21 cellular contexts compared by ENCODE assay signal in the genomic region with DNA sequence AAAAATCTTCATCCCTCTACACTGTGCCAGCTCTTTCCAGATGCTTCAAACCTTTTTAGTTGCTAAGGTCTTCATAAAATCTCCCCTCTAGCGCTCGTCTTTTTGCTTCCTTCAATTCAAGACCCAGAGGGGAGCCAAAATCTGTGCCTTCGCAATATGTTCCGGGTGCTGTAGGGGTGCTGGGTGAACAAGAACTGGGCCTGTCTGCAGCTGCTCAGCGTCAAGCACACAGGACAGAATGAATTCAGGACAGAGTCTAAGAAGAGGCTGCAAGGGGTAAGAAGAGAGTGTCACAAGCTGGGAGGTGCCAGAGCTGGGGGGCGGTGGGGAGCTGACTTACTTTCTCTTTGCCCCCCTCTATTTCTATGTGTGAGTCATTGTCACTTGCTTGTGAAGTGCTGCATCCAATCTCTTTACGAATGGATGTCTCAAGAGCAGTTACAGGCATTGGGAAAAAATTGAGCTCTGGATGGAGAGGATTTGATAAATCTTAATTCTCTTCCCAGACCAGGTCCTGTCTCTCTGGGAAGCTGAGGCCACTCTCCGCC.
A peak's percentile ranks its signal among the peaks of the same experiment; 100 is the strongest.
DNase-seq lines count a peak whose midpoint lies in the region; ATAC-seq, FAIRE-seq and TF ChIP-seq lines count a peak whose summit lies in the region.
"Had no signal": no experiment of that assay in that cellular context is flagged by ENCODE, and none has a peak within 500 bp of the region (broad histone marks: within the 10 kb centered on the region; RNA-seq: fewer than 3 reads in every experiment).

No MANE protein-coding gene starts in this region.

- no peak overlapping the region for H2AFZ ChIP-seq in ACC112 (ENCODE audit: low read length, unreplicated experiment)

- no peak for TF ChIP-seq CTCF in MCF 10A (IDR thresholded peaks at IDR 0.05; ENCODE audit: unreplicated experiment)
- TF ChIP-seq CTCF in nephron progenitor cell (IDR thresholded peaks at IDR 0.05) = no peak

- BruUV-seq in MCF 10A (replicated peaks; lab: Mats Ljungman, UMichigan) = no TSS peak

- no peaks in the 10 kb centered on the region for H3K36me3 ChIP-seq in ACC112 (ENCODE audit: insufficient read depth, low read length)
- H3K36me3 ChIP-seq: spleen had no signal

- H3K4me3 Mint-ChIP-seq in MCF 10A (ENCODE audit: unreplicated experiment) (peak overlapping the region; percentile 20), nephron progenitor cell (no peak overlapping the region)
- H3K4me3 Mint-ChIP-seq: activated CD4-positive, alpha-beta memory T cell treated with anti-CD3 and anti-CD28 coated beads for 36 hours; activated naive CD8-positive, alpha-beta T cell treated with anti-CD3 and anti-CD28 coated beads, Interleukin-2, amount 10 ng/mL, durations not matched to agents 7 days and 5 days; CD4-positive, CD25-positive, alpha-beta regulatory T cell; mesothelial cell of epicardium; neural crest cell; T-cell had no signal

- no peak overlapping the region for H3K4me3 ChIP-seq in ACC112 (ENCODE audit: low read depth, low read length)
- H3K4me3 ChIP-seq: spleen had no signal

- H3K9me3 Mint-ChIP-seq in MCF 10A (ENCODE audit: unreplicated experiment) (no peaks in the 10 kb centered on the region), nephron progenitor cell (no peaks in the 10 kb centered on the region)
- H3K9me3 Mint-ChIP-seq: activated CD4-positive, alpha-beta memory T cell treated with anti-CD3 and anti-CD28 coated beads for 36 hours; activated naive CD8-positive, alpha-beta T cell treated with anti-CD3 and anti-CD28 coated beads, Interleukin-2, amount 10 ng/mL, durations not matched to agents 7 days and 5 days; CD4-positive, CD25-positive, alpha-beta regulatory T cell; mesothelial cell of epicardium; neural crest cell; T-cell had no signal

- ATAC-seq in GM21515 (IDR thresholded peaks at IDR 0.05; ENCODE audit: unreplicated experiment) (no peak), GM19452 (IDR thresholded peaks at IDR 0.05; ENCODE audit: unreplicated experiment) (no peak)
- ATAC-seq: Right ventricle myocardium inferior, T-cell had no signal

- H3K79me2 ChIP-seq in ACC112 (ENCODE audit: control insufficient read depth, insufficient read depth, low read length, unreplicated experiment) = no peaks in the 10 kb centered on the region

- intact Hi-C loops in MCF 10A (cut with micrococcal nuclease) = no loop called here

- no peaks in the 10 kb centered on the region for H3K27me3 Mint-ChIP-seq in MCF 10A (ENCODE audit: insufficient read depth, unreplicated experiment)
- H3K27me3 Mint-ChIP-seq in nephron progenitor cell (ENCODE audit: low read depth, poor library complexity) = peaks cover 12% of the 10 kb centered on the region

- H3K27ac Mint-ChIP-seq in MCF 10A (ENCODE audit: low read depth, unreplicated experiment) (peak overlapping the region; percentile 66), nephron progenitor cell (peak overlapping the region; percentile 16)
- H3K27ac Mint-ChIP-seq: activated CD4-positive, alpha-beta memory T cell treated with anti-CD3 and anti-CD28 coated beads for 36 hours; activated naive CD8-positive, alpha-beta T cell treated with anti-CD3 and anti-CD28 coated beads, Interleukin-2, amount 10 ng/mL, durations not matched to agents 7 days and 5 days; CD4-positive, CD25-positive, alpha-beta regulatory T cell; T-cell had no signal

- no peak for FAIRE-seq in HTR-8/SVneo (lab: Jason Lieb, UNC)
- FAIRE-seq: frontal cortex had no signal

- POLR2A ChIA-PET in MCF 10A (lab: Yijun Ruan, JAX) = interaction anchor here (0.7 to 1.9 kb wide), 10 partner anchors 15 to 291 kb away, joined by 3 to 6 read pairs (median 4); partner anchors contain the start of genes FOXM1 and RHNO1

- CTCF ChIA-PET in MCF 10A (lab: Yijun Ruan, JAX) = interaction anchor here (0.6 to 2.7 kb wide), 7 partner anchors 15 to 134 kb away, joined by 3 to 22 read pairs (median 8); no protein-coding TSS in a partner anchor

- peak; percentile 37 for DNase-seq in HTR-8/SVneo (ENCODE audit: insufficient read length, low spot score)
- no peak for DNase-seq in MCF 10A (ENCODE audit: unreplicated experiment)
- DNase-seq in nephron progenitor cell = no peak
- DNase-seq in NCI-H345 (lab: John Stamatoyannopoulos, UW) = no peak
- DNase-seq in NCI-H446 (lab: John Stamatoyannopoulos, UW) = no peak
- DNase-seq: activated naive CD8-positive, alpha-beta T cell treated with anti-CD3 and anti-CD28 coated beads, Interleukin-2, amount 10 ng/mL, durations not matched to agents 7 days and 5 days; CD4-positive, CD25-positive, alpha-beta regulatory T cell; DMS79; KG1; MV-4-11; NCI-H1930; T-cell had no signal

- H3K27ac ChIP-seq in ACC112 (ENCODE audit: low read depth, low read length) = peak overlapping the region; percentile 45
- H3K27ac ChIP-seq: spleen had no signal

- H3K27me3 ChIP-seq in ACC112 (ENCODE audit: insufficient read depth, low read length) = no peaks in the 10 kb centered on the region
- H3K27me3 ChIP-seq: spleen had no signal

- H3K4me1 Mint-ChIP-seq in MCF 10A (ENCODE audit: insufficient read depth, unreplicated experiment) (peaks cover 44% of the 10 kb centered on the region), nephron progenitor cell (peaks cover 90% of the 10 kb centered on the region)

- peaks cover 38% of the 10 kb centered on the region for H3K4me1 ChIP-seq in ACC112 (ENCODE audit: control insufficient read depth, insufficient read depth, low read length, unreplicated experiment)

- H3K36me3 Mint-ChIP-seq in MCF 10A (ENCODE audit: insufficient read depth, unreplicated experiment) (no peaks in the 10 kb centered on the region), nephron progenitor cell (ENCODE audit: low read depth) (peaks cover 1% of the 10 kb centered on the region)
- H3K36me3 Mint-ChIP-seq: activated CD4-positive, alpha-beta memory T cell treated with anti-CD3 and anti-CD28 coated beads for 36 hours; activated naive CD8-positive, alpha-beta T cell treated with anti-CD3 and anti-CD28 coated beads, Interleukin-2, amount 10 ng/mL, durations not matched to agents 7 days and 5 days; CD4-positive, CD25-positive, alpha-beta regulatory T cell; mesothelial cell of epicardium; T-cell had no signal
